ENCODE assay signal across 10 cellular contexts in the genomic region with DNA sequence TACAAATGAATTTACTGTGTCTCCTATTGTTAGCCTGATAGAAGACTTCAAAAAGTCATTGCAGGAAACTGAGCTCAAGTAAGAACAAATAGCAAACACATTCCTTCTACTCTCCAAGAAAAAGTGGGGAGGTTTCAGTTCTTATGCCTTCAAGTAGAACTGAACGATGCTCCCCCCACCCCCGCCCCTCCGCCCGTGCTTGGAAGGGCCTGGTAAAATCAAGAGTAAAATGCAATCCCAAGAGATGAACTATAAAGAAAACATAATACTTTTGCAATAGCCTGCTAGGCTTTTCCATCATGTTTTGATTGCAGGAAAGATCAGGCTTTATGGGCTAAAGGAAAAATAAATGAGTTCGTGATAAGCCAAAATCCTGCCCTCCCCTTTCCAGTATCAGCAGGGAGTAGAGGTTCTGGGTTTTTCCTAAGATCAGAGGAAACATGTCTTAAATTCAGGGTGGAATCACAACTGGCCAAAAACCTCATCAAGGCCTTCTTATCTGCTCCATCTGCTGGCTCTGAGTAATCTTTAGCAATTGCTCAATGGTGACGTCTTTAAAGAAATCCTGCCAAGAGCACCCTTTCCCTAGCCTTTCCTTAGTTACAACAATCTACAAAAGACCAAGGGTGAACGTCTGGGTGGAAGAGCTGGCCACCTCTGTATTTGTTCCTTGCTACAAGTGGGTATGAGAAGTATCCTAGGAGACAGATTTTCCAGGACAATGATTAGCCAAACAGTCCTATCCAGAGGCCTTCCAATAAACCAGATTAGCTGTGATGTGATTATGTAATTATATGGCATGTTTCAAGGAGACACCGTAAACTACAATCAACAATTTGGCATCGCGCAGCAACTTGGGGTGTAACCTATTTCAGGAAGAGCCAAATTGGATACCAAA.
DNase-seq lines count a peak whose midpoint lies in the region; ATAC-seq and TF ChIP-seq lines count a peak whose summit lies in the region.
"Had no signal": no experiment of that assay in that cellular context is flagged by ENCODE, and none has a peak within 500 bp of the region (broad histone marks: within the 10 kb centered on the region; RNA-seq: fewer than 3 reads in every experiment).

No MANE protein-coding gene starts in this region.

- H3K4me3 ChIP-seq in RWPE2 (ENCODE audit: severe bottlenecking) = no peak overlapping the region
- H3K4me3 ChIP-seq in skeletal muscle cell (ENCODE audit: low read depth, low read length) = no peak overlapping the region

- no peaks in the 10 kb centered on the region for H3K27me3 Mint-ChIP-seq in stimulated activated naive CD8-positive, alpha-beta T cell treated with anti-CD3 and anti-CD28 coated beads, Interleukin-15, amount 100 ng/mL, for 72 hours
- H3K27me3 Mint-ChIP-seq: memory B cell had no signal

- H3K4me3 Mint-ChIP-seq in stimulated activated naive CD8-positive, alpha-beta T cell treated with anti-CD3 and anti-CD28 coated beads, Interleukin-15, amount 100 ng/mL, for 72 hours = no peak overlapping the region
- H3K4me3 Mint-ChIP-seq: memory B cell had no signal

- H3K27ac ChIP-seq in RWPE2 (ENCODE audit: poor library complexity, severe bottlenecking) = peak overlapping the region; percentile 44

- no peaks in the 10 kb centered on the region for H3K36me3 ChIP-seq in RWPE2 (ENCODE audit: low read depth)

- no peaks in the 10 kb centered on the region for H3K27me3 ChIP-seq in RWPE2 (ENCODE audit: insufficient read depth, poor library complexity, severe bottlenecking)

- peaks cover 11% of the 10 kb centered on the region for H3K4me1 ChIP-seq in RWPE2 (ENCODE audit: insufficient read depth, poor library complexity, severe bottlenecking)

- ATAC-seq in RWPE2 (ENCODE audit: low read depth) (peak; percentile 80), HG03108 (IDR thresholded peaks at IDR 0.05; ENCODE audit: unreplicated experiment) (no peak)
- no peak for ATAC-seq in stimulated activated naive CD8-positive, alpha-beta T cell treated with anti-CD3 and anti-CD28 coated beads, Interleukin-15, amount 100 ng/mL, for 72 hours
- ATAC-seq: activated CD4-positive, CD25-positive, alpha-beta regulatory T cell treated with anti-CD3 and anti-CD28 coated beads, Interleukin-2, amount 50 U/mL, for 24 hours had no signal

- TF ChIP-seq CTCF in RWPE2 (IDR thresholded peaks at IDR 0.05; ENCODE audit: poor library complexity, severe bottlenecking) = no peak

- H3K4me1 Mint-ChIP-seq in stimulated activated naive CD8-positive, alpha-beta T cell treated with anti-CD3 and anti-CD28 coated beads, Interleukin-15, amount 100 ng/mL, for 72 hours = no peaks in the 10 kb centered on the region
- H3K4me1 Mint-ChIP-seq: memory B cell had no signal

- no peaks in the 10 kb centered on the region for H3K9me3 Mint-ChIP-seq in stimulated activated naive CD8-positive, alpha-beta T cell treated with anti-CD3 and anti-CD28 coated beads, Interleukin-15, amount 100 ng/mL, for 72 hours

- DNase-seq in GOT3 (lab: John Stamatoyannopoulos, UW) (peak; percentile 60), RWPE2 (ENCODE audit: low spot score) (no peak), fibroblast of the conjunctiva (ENCODE audit: low read depth) (peak; percentile 90), skeletal muscle cell (ENCODE audit: low read depth) (peak; percentile 84), NCI-H128 (lab: John Stamatoyannopoulos, UW; ENCODE audit: unreplicated experiment) (no peak), pons (ENCODE audit: low spot score) (no peak)
- no peak for DNase-seq in stimulated activated naive CD8-positive, alpha-beta T cell treated with anti-CD3 and anti-CD28 coated beads, Interleukin-15, amount 100 ng/mL, for 72 hours

- no peaks in the 10 kb centered on the region for H3K9me3 ChIP-seq in RWPE2 (ENCODE audit: severe bottlenecking)

- no peak overlapping the region for H3K27ac Mint-ChIP-seq in stimulated activated naive CD8-positive, alpha-beta T cell treated with anti-CD3 and anti-CD28 coated beads, Interleukin-15, amount 100 ng/mL, for 72 hours
- H3K27ac Mint-ChIP-seq: memory B cell had no signal

Comparison
In these comparisons a context has a peak if more than half of its experiments do, and no peak if none do; other contexts are left out.
1. DNase-seq: peak in GOT3 (single experiment), fibroblast of the conjunctiva (single experiment) and skeletal muscle cell (single experiment); none in RWPE2 (single experiment), NCI-H128 (single experiment), pons (single experiment) and stimulated activated naive CD8-positive, alpha-beta T cell treated with anti-CD3 and anti-CD28 coated beads, Interleukin-15, amount 100 ng/mL, for 72 hours (0 of 2).